In genomic region chr12:69023840-69024239, GRCh38 we compare ENCODE assay signal across 2 cellular contexts.
TF ChIP-seq lines count a peak whose summit lies in the region.

No MANE protein-coding gene starts in this region.

TF ChIP-seq in HepG2, 621 proteins besides CTCF, POLR2A, EP300 and RAD21 (continued from another document):
- no peak for TF ChIP-seq ZNF281 (CRISPR knock-in tag; IDR thresholded peaks at IDR 0.05; ENCODE audit: borderline replicate concordance)
- TF ChIP-seq ATF6 (CRISPR knock-in tag; conservative IDR thresholded peaks at IDR 0.05) = no peak
- TF ChIP-seq YY1 (IDR thresholded peaks at IDR 0.05; ENCODE audit: insufficient read depth, insufficient replicate concordance, low read depth, low read length) = no peak
- TF ChIP-seq ATM (IDR thresholded peaks at IDR 0.05; ENCODE audit: borderline replicate concordance) = no peak
- TF ChIP-seq NAIF1 (CRISPR knock-in tag; IDR thresholded peaks at IDR 0.05; ENCODE audit: borderline replicate concordance) = no peak
- TF ChIP-seq AHDC1 (CRISPR knock-in tag; IDR thresholded peaks at IDR 0.05; ENCODE audit: borderline replicate concordance) = no peak
- no peak for TF ChIP-seq CERS6 (CRISPR knock-in tag; IDR thresholded peaks at IDR 0.05)
- TF ChIP-seq GATAD1 (CRISPR knock-in tag; IDR thresholded peaks at IDR 0.05) = no peak
- no peak for TF ChIP-seq SMAD1 (CRISPR knock-in tag; IDR thresholded peaks at IDR 0.05; ENCODE audit: borderline replicate concordance, low read depth)
TF ChIP-seq in HepG2: peak in this region for 0.

TF ChIP-seq in H1, 55 proteins besides CTCF, POLR2A, EP300 and RAD21:
- TF ChIP-seq USF2 (IDR thresholded peaks at IDR 0.05; ENCODE audit: low read length) = no peak
- TF ChIP-seq BRCA1 (IDR thresholded peaks at IDR 0.05; ENCODE audit: low read depth, low read length) = no peak
- TF ChIP-seq GABPA (IDR thresholded peaks at IDR 0.05; ENCODE audit: borderline replicate concordance, insufficient read depth, low read length) = no peak
- TF ChIP-seq ATF3 (IDR thresholded peaks at IDR 0.05; ENCODE audit: insufficient read depth, low read depth, low read length) = no peak
- TF ChIP-seq RFX5 (IDR thresholded peaks at IDR 0.05; ENCODE audit: borderline replicate concordance, low read depth, low read length) = no peak
- TF ChIP-seq KDM4A (IDR thresholded peaks at IDR 0.05; ENCODE audit: low read depth, low read length, severe bottlenecking) = no peak
- TF ChIP-seq SUZ12 (IDR thresholded peaks at IDR 0.05; ENCODE audit: low read length) = no peak
- TF ChIP-seq ZNF274 (IDR thresholded peaks at IDR 0.05; ENCODE audit: borderline replicate concordance, extremely low read depth, low read length) = no peak
- no peak for TF ChIP-seq RXRA (IDR thresholded peaks at IDR 0.05; ENCODE audit: insufficient read depth, low read depth, low read length)
- no peak for TF ChIP-seq FOSL1 (IDR thresholded peaks at IDR 0.05; ENCODE audit: insufficient read depth, low read depth, low read length)
- no peak for TF ChIP-seq NANOG (IDR thresholded peaks at IDR 0.05; ENCODE audit: insufficient read depth, low read depth, low read length, poor library complexity, severe bottlenecking)
- TF ChIP-seq CREB1 (IDR thresholded peaks at IDR 0.05) = no peak
- no peak for TF ChIP-seq CHD1 (IDR thresholded peaks at IDR 0.05; ENCODE audit: low read depth, low read length)
- TF ChIP-seq KDM1A (IDR thresholded peaks at IDR 0.05; ENCODE audit: borderline replicate concordance, low read length) = no peak
- TF ChIP-seq CBX5 (IDR thresholded peaks at IDR 0.05; ENCODE audit: low read depth, low read length) = no peak
- TF ChIP-seq TEAD4 (IDR thresholded peaks at IDR 0.05; ENCODE audit: low read depth, low read length) = no peak
- TF ChIP-seq E2F6 (IDR thresholded peaks at IDR 0.05) = no peak
- TF ChIP-seq SP1 (IDR thresholded peaks at IDR 0.05; ENCODE audit: low read depth, low read length) = no peak
- no peak for TF ChIP-seq NRF1 (IDR thresholded peaks at IDR 0.05; ENCODE audit: low read depth, low read length)
- no peak for TF ChIP-seq SIN3A (conservative IDR thresholded peaks at IDR 0.05 in 1 of 2, IDR thresholded peaks at IDR 0.05 in 1 of 2; ENCODE audit: low read depth in 1 of 2, low read length in 2 of 2)
